1 cellular context compared by ENCODE assay signal in the genomic region with DNA sequence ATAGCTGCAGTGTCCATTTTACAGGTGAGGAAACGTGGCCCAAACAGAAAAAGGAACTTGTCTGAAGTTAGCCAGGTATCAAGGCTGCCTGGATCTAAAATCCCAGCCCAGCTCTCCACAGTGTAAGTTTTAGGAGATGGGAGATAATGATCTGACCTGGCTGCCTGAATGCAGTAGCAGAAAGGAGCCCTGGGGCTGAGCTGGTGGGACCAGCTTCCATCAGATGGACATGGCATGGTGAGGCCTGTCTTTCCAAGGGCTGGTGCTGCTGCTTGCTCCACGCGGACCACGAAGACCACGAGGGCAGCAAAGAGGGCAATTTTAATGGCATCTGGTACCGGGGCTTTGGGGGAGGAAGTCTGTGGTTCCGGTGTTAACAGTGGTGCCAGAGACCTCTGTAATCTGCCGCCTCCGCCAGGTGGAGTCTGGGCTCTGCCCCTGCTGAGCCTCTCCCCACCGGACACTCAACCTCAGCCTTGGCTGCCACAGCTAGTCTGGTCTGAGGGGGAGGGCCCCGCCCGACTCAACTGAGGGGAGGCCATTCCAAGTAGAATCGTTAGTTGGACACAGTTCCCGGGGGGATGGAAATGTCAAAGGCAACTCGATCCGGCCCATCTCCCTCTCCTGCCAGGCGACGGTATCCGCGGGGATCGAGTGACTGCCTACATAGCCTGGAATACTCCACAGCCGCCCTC.
TF ChIP-seq lines count a peak whose summit lies in the region.

No MANE protein-coding gene starts in this region.

TF ChIP-seq in HepG2, 621 proteins besides CTCF, POLR2A, EP300 and RAD21 (continued from another document and continues in another):
- TF ChIP-seq ZHX2 (IDR thresholded peaks at IDR 0.05; ENCODE audit: low read depth): no peak
- no peak for TF ChIP-seq ZHX2 (CRISPR knock-in tag; IDR thresholded peaks at IDR 0.05; ENCODE audit: borderline replicate concordance)
- TF ChIP-seq TAF1 (CRISPR knock-in tag; IDR thresholded peaks at IDR 0.05): no peak
- TF ChIP-seq KMT2A (CRISPR knock-in tag; IDR thresholded peaks at IDR 0.05): peak; percentile 50
- TF ChIP-seq CHCHD3 (CRISPR knock-in tag; IDR thresholded peaks at IDR 0.05): no peak
- peak; percentile 1; the same call in 1 of the 2 replicates for TF ChIP-seq NR2F6 (IDR thresholded peaks at IDR 0.05)
- TF ChIP-seq NR2F6 (CRISPR knock-in tag; IDR thresholded peaks at IDR 0.05): no peak
- peak; percentile 43; the same call in 1 of the 2 replicates for TF ChIP-seq UBTF (CRISPR knock-in tag; IDR thresholded peaks at IDR 0.05)
- TF ChIP-seq ZNF570 (CRISPR knock-in tag; IDR thresholded peaks at IDR 0.05; ENCODE audit: borderline replicate concordance): no peak
- TF ChIP-seq ARNTL (CRISPR knock-in tag; IDR thresholded peaks at IDR 0.05): no peak
- no peak for TF ChIP-seq EZH2 (conservative IDR thresholded peaks at IDR 0.05; ENCODE audit: low read depth, low read length)
- no peak; the same call in 1 of the 2 replicates for TF ChIP-seq TRAFD1 (CRISPR knock-in tag; IDR thresholded peaks at IDR 0.05; ENCODE audit: borderline replicate concordance)
- TF ChIP-seq ZSCAN21 (CRISPR knock-in tag; IDR thresholded peaks at IDR 0.05; ENCODE audit: borderline replicate concordance): no peak
- TF ChIP-seq YEATS2 (CRISPR knock-in tag; IDR thresholded peaks at IDR 0.05; ENCODE audit: borderline replicate concordance): no peak
- no peak for TF ChIP-seq MIXL1 (CRISPR knock-in tag; IDR thresholded peaks at IDR 0.05)
- TF ChIP-seq, protein P1, sequence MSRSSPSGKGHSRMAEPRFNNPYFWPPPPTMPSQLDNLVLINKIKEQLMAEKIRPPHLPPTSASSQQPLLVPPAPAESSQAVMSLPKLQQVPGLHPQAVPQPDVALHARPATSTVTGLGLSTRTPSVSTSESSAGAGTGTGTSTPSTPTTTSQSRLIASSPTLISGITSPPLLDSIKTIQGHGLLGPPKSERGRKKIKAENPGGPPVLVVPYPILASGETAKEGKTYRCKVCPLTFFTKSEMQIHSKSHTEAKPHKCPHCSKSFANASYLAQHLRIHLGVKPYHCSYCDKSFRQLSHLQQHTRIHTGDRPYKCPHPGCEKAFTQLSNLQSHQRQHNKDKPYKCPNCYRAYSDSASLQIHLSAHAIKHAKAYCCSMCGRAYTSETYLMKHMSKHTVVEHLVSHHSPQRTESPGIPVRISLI (CRISPR knock-in tag; IDR thresholded peaks at IDR 0.05; ENCODE audit: borderline replicate concordance): no peak
- TF ChIP-seq ARID2 (CRISPR knock-in tag; IDR thresholded peaks at IDR 0.05; ENCODE audit: borderline replicate concordance): no peak; the same call in 1 of the 2 replicates
- no peak; the same call in 1 of the 2 replicates for TF ChIP-seq SAFB2 (CRISPR knock-in tag; IDR thresholded peaks at IDR 0.05; ENCODE audit: borderline replicate concordance, low read depth)
- TF ChIP-seq, protein P2, sequence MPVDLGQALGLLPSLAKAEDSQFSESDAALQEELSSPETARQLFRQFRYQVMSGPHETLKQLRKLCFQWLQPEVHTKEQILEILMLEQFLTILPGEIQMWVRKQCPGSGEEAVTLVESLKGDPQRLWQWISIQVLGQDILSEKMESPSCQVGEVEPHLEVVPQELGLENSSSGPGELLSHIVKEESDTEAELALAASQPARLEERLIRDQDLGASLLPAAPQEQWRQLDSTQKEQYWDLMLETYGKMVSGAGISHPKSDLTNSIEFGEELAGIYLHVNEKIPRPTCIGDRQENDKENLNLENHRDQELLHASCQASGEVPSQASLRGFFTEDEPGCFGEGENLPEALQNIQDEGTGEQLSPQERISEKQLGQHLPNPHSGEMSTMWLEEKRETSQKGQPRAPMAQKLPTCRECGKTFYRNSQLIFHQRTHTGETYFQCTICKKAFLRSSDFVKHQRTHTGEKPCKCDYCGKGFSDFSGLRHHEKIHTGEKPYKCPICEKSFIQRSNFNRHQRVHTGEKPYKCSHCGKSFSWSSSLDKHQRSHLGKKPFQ (CRISPR knock-in tag; IDR thresholded peaks at IDR 0.05; ENCODE audit: insufficient replicate concordance): no peak
- 0 out of 2 replicates have a peak, but pooled peaks have one; percentile 1 for TF ChIP-seq TP53 (CRISPR knock-in tag; conservative IDR thresholded peaks at IDR 0.05)
- no peak for TF ChIP-seq ZFP41 (CRISPR knock-in tag; IDR thresholded peaks at IDR 0.05; ENCODE audit: borderline replicate concordance)
- TF ChIP-seq, protein P3, sequence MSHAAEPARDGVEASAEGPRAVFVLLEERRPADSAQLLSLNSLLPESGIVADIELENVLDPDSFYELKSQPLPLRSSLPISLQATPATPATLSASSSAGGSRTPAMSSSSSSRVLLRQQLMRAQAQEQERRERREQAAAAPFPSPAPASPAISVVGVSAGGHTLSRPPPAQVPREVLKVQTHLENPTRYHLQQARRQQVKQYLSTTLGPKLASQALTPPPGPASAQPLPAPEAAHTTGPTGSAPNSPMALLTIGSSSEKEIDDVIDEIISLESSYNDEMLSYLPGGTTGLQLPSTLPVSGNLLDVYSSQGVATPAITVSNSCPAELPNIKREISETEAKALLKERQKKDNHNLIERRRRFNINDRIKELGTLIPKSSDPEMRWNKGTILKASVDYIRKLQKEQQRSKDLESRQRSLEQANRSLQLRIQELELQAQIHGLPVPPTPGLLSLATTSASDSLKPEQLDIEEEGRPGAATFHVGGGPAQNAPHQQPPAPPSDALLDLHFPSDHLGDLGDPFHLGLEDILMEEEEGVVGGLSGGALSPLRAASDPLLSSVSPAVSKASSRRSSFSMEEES (CRISPR knock-in tag; IDR thresholded peaks at IDR 0.05): no peak
- TF ChIP-seq ZNF160 (CRISPR knock-in tag; IDR thresholded peaks at IDR 0.05): no peak
- TF ChIP-seq ZNF574 (CRISPR knock-in tag; IDR thresholded peaks at IDR 0.05): no peak
- no peak for TF ChIP-seq GTF3A (CRISPR knock-in tag; conservative IDR thresholded peaks at IDR 0.05)
- TF ChIP-seq, protein P4, sequence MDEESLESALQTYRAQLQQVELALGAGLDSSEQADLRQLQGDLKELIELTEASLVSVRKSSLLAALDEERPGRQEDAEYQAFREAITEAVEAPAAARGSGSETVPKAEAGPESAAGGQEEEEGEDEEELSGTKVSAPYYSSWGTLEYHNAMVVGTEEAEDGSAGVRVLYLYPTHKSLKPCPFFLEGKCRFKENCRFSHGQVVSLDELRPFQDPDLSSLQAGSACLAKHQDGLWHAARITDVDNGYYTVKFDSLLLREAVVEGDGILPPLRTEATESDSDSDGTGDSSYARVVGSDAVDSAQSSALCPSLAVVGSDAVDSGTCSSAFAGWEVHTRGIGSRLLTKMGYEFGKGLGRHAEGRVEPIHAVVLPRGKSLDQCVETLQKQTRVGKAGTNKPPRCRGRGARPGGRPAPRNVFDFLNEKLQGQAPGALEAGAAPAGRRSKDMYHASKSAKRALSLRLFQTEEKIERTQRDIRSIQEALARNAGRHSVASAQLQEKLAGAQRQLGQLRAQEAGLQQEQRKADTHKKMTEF (CRISPR knock-in tag; IDR thresholded peaks at IDR 0.05): no peak
- peak; percentile 7; the same call in 1 of the 2 replicates for TF ChIP-seq KDM1A (CRISPR knock-in tag; IDR thresholded peaks at IDR 0.05)
- TF ChIP-seq TBP (CRISPR knock-in tag; IDR thresholded peaks at IDR 0.05): no peak
- TF ChIP-seq SP1 (IDR thresholded peaks at IDR 0.05): no peak
- no peak for TF ChIP-seq SP1 (CRISPR knock-in tag; IDR thresholded peaks at IDR 0.05)
- no peak for TF ChIP-seq BCL6 (CRISPR knock-in tag; IDR thresholded peaks at IDR 0.05)
- no peak for TF ChIP-seq GRHL1 (CRISPR knock-in tag; conservative IDR thresholded peaks at IDR 0.05)
- no peak for TF ChIP-seq MXI1 (IDR thresholded peaks at IDR 0.05; ENCODE audit: borderline replicate concordance, low read depth, low read length)
- TF ChIP-seq GLI4 (CRISPR knock-in tag; IDR thresholded peaks at IDR 0.05; ENCODE audit: borderline replicate concordance): no peak
- TF ChIP-seq HOXA3 (CRISPR knock-in tag; IDR thresholded peaks at IDR 0.05): peak; percentile 37; the same call in 1 of the 2 replicates
